8 cellular contexts compared by ENCODE assay signal in the genomic region with DNA sequence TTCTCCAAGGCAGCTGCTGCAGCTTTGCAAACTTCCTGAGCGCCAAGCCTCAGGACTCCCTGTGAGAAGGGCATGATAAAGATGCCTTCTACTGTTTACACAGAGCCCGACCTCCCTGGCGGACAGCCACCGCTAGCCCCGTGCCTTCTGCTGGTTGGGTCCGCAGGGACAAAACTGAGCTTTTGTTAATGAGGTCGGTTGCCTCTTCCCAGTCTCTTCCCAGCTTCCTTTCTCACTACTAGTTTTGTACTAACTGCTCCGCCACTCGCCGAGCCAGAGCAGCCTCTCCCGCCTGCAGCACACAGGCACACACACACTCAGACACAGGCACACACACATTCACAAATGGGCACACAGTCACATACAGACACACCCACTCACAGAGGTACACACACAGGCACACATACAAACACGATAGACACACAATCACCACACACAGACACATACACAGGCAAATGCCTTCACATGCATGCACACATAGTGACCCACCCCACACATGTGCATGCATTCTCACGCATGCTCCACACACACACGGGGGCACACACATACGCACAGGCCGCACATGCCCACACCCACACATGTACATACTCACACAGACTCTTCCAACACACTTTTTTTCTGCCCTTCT. TPM values are rescaled to one million over a fixed set of nuclear protein-coding genes. Genes with fewer than 3 reads are reported as not detected.
DNase-seq lines count a peak whose midpoint lies in the region; ATAC-seq and TF ChIP-seq lines count a peak whose summit lies in the region.

A gene with protein sequence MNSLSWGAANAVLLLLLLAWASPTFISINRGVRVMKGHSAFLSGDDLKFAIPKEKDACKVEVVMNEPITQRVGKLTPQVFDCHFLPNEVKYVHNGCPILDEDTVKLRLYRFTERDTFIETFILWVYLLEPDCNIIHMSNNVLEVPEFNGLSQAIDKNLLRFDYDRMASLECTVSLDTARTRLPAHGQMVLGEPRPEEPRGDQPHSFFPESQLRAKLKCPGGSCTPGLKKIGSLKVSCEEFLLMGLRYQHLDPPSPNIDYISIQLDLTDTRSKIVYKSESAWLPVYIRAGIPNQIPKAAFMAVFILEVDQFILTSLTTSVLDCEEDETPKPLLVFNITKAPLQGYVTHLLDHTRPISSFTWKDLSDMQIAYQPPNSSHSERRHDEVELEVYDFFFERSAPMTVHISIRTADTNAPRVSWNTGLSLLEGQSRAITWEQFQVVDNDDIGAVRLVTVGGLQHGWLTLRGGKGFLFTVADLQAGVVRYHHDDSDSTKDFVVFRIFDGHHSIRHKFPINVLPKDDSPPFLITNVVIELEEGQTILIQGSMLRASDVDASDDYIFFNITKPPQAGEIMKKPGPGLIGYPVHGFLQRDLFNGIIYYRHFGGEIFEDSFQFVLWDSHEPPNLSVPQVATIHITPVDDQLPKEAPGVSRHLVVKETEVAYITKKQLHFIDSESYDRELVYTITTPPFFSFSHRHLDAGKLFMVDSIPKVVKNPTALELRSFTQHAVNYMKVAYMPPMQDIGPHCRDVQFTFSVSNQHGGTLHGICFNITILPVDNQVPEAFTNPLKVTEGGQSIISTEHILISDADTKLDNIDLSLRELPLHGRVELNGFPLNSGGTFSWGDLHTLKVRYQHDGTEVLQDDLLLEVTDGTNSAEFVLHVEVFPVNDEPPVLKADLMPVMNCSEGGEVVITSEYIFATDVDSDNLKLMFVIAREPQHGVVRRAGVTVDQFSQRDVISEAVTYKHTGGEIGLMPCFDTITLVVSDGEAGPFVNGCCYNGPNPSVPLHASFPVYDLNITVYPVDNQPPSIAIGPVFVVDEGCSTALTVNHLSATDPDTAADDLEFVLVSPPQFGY (N-terminal part only) (minus strand): TSS at position 251 of the 628 bp plus-strand sequence. CDS start 41,451 bp downstream, outside the sequence.

- 25% methylated on average over 16 of the region's 16 CpGs for WGBS in right lobe of liver (ENCODE audit: insufficient coverage, low coverage, low lambda C conversion rate, missing lambda C conversion rate)
- 23 to 32% methylated on average over 7 to 16 of the region's 16 CpGs for WGBS in transverse colon (ENCODE audit: low coverage in 1 of 2), 2 donors

- H3K4me1 ChIP-seq in colonic mucosa (peaks cover 6% of the 10 kb centered on the region), right lobe of liver (no peaks in the 10 kb centered on the region), transverse colon (peaks cover 0 to 47% (median 14%) of the 10 kb centered on the region in 4 donors)

- DNase-seq in DMS79 treated with DMSO at 0.1 percent for 48 hours (lab: John Stamatoyannopoulos, UW) (peak; percentile 63), DMS79 (lab: John Stamatoyannopoulos, UW) (no peak), colonic mucosa (peak; percentile 47), right lobe of liver (peak in 2 of 3 donors; percentile 30 to 53), transverse colon (peak; percentile 32), mesenteric fat pad (ENCODE audit: low spot score) (no peak), GDM1 (lab: John Stamatoyannopoulos, UW) (no peak)

- TF ChIP-seq POLR2A in right lobe of liver (IDR thresholded peaks at IDR 0.05) (no peak), transverse colon (IDR thresholded peaks at IDR 0.05) (no peak)

- no peaks in the 10 kb centered on the region for H3K9me3 ChIP-seq in colonic mucosa
- no peaks in the 10 kb centered on the region for H3K9me3 ChIP-seq in right lobe of liver
- no peaks in the 10 kb centered on the region for H3K9me3 ChIP-seq in transverse colon

- no peak within 1 kb of the TSS for H3K27ac ChIP-seq in colonic mucosa
- H3K27ac ChIP-seq in right lobe of liver: no peak within 1 kb of the TSS
- H3K27ac ChIP-seq in transverse colon: peak within 1 kb of the TSS; percentile 53 to 74 (median 67)

- H3K4me3 ChIP-seq in colonic mucosa: no peak within 1 kb of the TSS
- peak within 1 kb of the TSS in 2 of 3 donors; percentile 8 to 11 for H3K4me3 ChIP-seq in right lobe of liver
- peak within 1 kb of the TSS; percentile 10 to 38 (median 18) for H3K4me3 ChIP-seq in transverse colon

- ATAC-seq in right lobe of liver: peak; percentile 39 to 68 (median 50)
- ATAC-seq in HG03469 (IDR thresholded peaks at IDR 0.05; ENCODE audit: unreplicated experiment): no peak

- TF ChIP-seq CTCF in colonic mucosa (IDR thresholded peaks at IDR 0.05) (no peak), right lobe of liver (IDR thresholded peaks at IDR 0.05) (no peak), transverse colon (IDR thresholded peaks at IDR 0.05) (no peak)

- TF ChIP-seq EP300 in transverse colon (IDR thresholded peaks at IDR 0.05; ENCODE audit: low read depth): no peak

- H3K27me3 ChIP-seq in colonic mucosa (no peaks in the 10 kb centered on the region), right lobe of liver (no peaks in the 10 kb centered on the region), transverse colon (no peaks in the 10 kb centered on the region)

- intact Hi-C loops in colonic mucosa (cut with DNase I): no loop called here
- intact Hi-C loops in right lobe of liver (cut with DNase I): no loop called here
- intact Hi-C loops in transverse colon (cut with DNase I; ENCODE audit: low total_unique reads): no loop called here

- in situ Hi-C loops in transverse colon (cut with MboI; ENCODE audit: low pct_ligation_motif_present in 1 of 4, low pct_unique_long_range_greater_than_20kb in 1 of 4, low sequenced_read_pairs in 3 of 4): no loop called here

- H3K9ac ChIP-seq in colonic mucosa (ENCODE audit: low read depth in 2 of 2, low read length in 2 of 2): peak within 1 kb of the TSS; percentile 5 to 55

- no peaks in the 10 kb centered on the region for H3K36me3 ChIP-seq in colonic mucosa
- H3K36me3 ChIP-seq in right lobe of liver: no peaks in the 10 kb centered on the region
- no peaks in the 10 kb centered on the region for H3K36me3 ChIP-seq in transverse colon

RNA-seq across cellular contexts. Expression of the gene that starts here (rescaled TPM):
- total RNA-seq in colonic mucosa: 1 to 10 TPM; 1.1 to 1.5 TPM
- total RNA-seq in right lobe of liver: 1 to 10 TPM in 3 of 6 experiments, under 1 TPM in 3; 0.12 to 2.6 (median 1.1) TPM
- 10 to 100 TPM in 1 of 4 donors, 1 to 10 TPM in 3; 2.2 to 12.7 (median 5.7) TPM for total RNA-seq in transverse colon
- 6.4 TPM for total RNA-seq in mesenteric fat pad

Comparison
In these comparisons a context has a peak if more than half of its experiments do, and no peak if none do; other contexts are left out.
1. DNase-seq: peak in DMS79 treated with DMSO at 0.1 percent for 48 hours (single experiment), colonic mucosa (single experiment), right lobe of liver (2 of 3) and transverse colon (single experiment); none in DMS79 (single experiment), mesenteric fat pad (single experiment) and GDM1 (single experiment).
2. H3K27ac ChIP-seq: peak in transverse colon (4 of 4); none in colonic mucosa (single experiment) and right lobe of liver (0 of 3).